ENCODE assay signal across 1 cellular context in the genomic region with DNA sequence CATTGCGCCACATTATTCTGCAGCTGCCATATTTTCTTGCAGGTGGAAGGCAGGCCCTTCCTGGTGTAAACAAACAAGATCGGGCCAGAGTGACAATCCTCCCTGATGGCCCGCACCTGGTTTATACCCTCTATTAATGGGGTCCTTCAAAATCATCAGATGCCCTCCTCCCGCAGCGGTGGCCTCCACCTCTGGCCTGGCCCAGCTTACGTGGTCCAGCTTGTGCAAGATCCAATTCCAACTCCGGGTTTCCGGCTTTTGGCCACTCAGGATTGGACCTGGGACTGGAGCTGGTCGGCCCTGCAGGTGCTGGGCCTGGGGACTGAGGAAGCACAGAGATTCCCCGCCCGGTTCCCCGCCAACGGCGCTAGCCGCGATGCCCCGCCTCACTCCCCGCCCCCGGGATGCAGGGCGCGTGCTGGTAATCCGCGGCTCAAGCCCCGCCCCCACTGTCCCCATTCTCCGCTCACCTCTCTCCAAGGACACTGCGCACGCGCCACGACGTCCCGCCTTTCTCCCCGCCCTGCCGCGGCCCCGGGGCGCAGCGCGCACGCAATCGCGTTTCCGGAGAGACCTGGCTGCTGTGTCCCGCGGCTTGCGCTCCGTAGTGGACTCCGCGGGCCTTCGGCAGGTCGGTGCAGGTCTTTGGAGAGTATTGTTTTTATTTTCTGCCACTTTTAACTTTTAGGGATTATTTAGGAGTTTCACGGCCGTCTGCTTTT.
TF ChIP-seq lines count a peak whose summit lies in the region.

A gene (plus strand): TSS at position 555 of the 722 bp plus-strand sequence. CDS start 1,441 bp downstream, outside the sequence.

TF ChIP-seq in H1, 55 proteins besides CTCF, POLR2A, EP300 and RAD21:
- no peak for TF ChIP-seq RXRA (IDR thresholded peaks at IDR 0.05; ENCODE audit: insufficient read depth, low read depth, low read length)
- peak; percentile 93 for TF ChIP-seq TAF1 (IDR thresholded peaks at IDR 0.05; ENCODE audit: low read depth, low read length)
- no peak for TF ChIP-seq CBX5 (IDR thresholded peaks at IDR 0.05; ENCODE audit: low read depth, low read length)
- TF ChIP-seq SIN3A (conservative IDR thresholded peaks at IDR 0.05 in 1 of 2, IDR thresholded peaks at IDR 0.05 in 1 of 2; ENCODE audit: low read depth in 1 of 2, low read length in 2 of 2) = peak in 1 of 2 experiments; percentile 76; a peak in 1 of 4 replicates
- no peak for TF ChIP-seq SUZ12 (IDR thresholded peaks at IDR 0.05; ENCODE audit: low read length)
- peak; percentile 96 for TF ChIP-seq TCF12 (IDR thresholded peaks at IDR 0.05; ENCODE audit: low read depth, low read length)
- peak; percentile 84 for TF ChIP-seq NRF1 (IDR thresholded peaks at IDR 0.05; ENCODE audit: low read depth, low read length)
- peak; percentile 79 for TF ChIP-seq PHF8 (conservative IDR thresholded peaks at IDR 0.05; ENCODE audit: low read depth, low read length)
- no peak for TF ChIP-seq CHD1 (IDR thresholded peaks at IDR 0.05; ENCODE audit: low read depth, low read length)
- 0 out of 2 replicates have a peak, but pooled peaks have one; percentile 16 for TF ChIP-seq SRF (IDR thresholded peaks at IDR 0.05; ENCODE audit: low read depth, low read length)
- TF ChIP-seq, protein P1, sequence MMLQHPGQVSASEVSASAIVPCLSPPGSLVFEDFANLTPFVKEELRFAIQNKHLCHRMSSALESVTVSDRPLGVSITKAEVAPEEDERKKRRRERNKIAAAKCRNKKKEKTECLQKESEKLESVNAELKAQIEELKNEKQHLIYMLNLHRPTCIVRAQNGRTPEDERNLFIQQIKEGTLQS (IDR thresholded peaks at IDR 0.05; ENCODE audit: insufficient read depth, low read depth, low read length) = no peak
- peak; percentile 72; the same call in 1 of the 2 replicates for TF ChIP-seq SP4 (IDR thresholded peaks at IDR 0.05; ENCODE audit: low read length)
- no peak for TF ChIP-seq YY1 (IDR thresholded peaks at IDR 0.05; ENCODE audit: low read depth, low read length)
- peak; percentile 77 for TF ChIP-seq EGR1 (IDR thresholded peaks at IDR 0.05; ENCODE audit: borderline replicate concordance, low read depth, low read length)
- TF ChIP-seq, protein P2, sequence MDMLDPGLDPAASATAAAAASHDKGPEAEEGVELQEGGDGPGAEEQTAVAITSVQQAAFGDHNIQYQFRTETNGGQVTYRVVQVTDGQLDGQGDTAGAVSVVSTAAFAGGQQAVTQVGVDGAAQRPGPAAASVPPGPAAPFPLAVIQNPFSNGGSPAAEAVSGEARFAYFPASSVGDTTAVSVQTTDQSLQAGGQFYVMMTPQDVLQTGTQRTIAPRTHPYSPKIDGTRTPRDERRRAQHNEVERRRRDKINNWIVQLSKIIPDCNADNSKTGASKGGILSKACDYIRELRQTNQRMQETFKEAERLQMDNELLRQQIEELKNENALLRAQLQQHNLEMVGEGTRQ (IDR thresholded peaks at IDR 0.05; ENCODE audit: low read length) = 0 out of 2 replicates have a peak, but pooled peaks have one; percentile 6
- TF ChIP-seq, protein P3, sequence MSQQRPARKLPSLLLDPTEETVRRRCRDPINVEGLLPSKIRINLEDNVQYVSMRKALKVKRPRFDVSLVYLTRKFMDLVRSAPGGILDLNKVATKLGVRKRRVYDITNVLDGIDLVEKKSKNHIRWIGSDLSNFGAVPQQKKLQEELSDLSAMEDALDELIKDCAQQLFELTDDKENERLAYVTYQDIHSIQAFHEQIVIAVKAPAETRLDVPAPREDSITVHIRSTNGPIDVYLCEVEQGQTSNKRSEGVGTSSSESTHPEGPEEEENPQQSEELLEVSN (IDR thresholded peaks at IDR 0.05) = peak; percentile 83
- TF ChIP-seq, protein P4, sequence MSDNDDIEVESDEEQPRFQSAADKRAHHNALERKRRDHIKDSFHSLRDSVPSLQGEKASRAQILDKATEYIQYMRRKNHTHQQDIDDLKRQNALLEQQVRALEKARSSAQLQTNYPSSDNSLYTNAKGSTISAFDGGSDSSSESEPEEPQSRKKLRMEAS (IDR thresholded peaks at IDR 0.05) = peak; percentile 91
- TF ChIP-seq KDM4A (IDR thresholded peaks at IDR 0.05; ENCODE audit: low read depth, low read length, severe bottlenecking) = peak; percentile 77
- peak; percentile 17 to 62; a peak in 1 of 4 replicates for TF ChIP-seq HDAC2 (IDR thresholded peaks at IDR 0.05; ENCODE audit: borderline replicate concordance in 1 of 2, low read depth in 2 of 2, low read length in 2 of 2)
- 0 out of 2 replicates have a peak, but pooled peaks have one; percentile 52 for TF ChIP-seq CREB1 (IDR thresholded peaks at IDR 0.05)
- peak; percentile 96 for TF ChIP-seq POLR2AphosphoS5 (IDR thresholded peaks at IDR 0.05; ENCODE audit: low read depth, low read length)
- no peak for TF ChIP-seq POU5F1 (IDR thresholded peaks at IDR 0.05; ENCODE audit: low read depth, low read length)
- TF ChIP-seq CEBPB (IDR thresholded peaks at IDR 0.05; ENCODE audit: low read depth, low read length) = peak; percentile 65; the same call in 1 of the 2 replicates
- TF ChIP-seq JUND (IDR thresholded peaks at IDR 0.05; ENCODE audit: low read length) = peak; percentile 89
- peak; percentile 83 for TF ChIP-seq SP1 (IDR thresholded peaks at IDR 0.05; ENCODE audit: low read depth, low read length)
- TF ChIP-seq, protein P5, sequence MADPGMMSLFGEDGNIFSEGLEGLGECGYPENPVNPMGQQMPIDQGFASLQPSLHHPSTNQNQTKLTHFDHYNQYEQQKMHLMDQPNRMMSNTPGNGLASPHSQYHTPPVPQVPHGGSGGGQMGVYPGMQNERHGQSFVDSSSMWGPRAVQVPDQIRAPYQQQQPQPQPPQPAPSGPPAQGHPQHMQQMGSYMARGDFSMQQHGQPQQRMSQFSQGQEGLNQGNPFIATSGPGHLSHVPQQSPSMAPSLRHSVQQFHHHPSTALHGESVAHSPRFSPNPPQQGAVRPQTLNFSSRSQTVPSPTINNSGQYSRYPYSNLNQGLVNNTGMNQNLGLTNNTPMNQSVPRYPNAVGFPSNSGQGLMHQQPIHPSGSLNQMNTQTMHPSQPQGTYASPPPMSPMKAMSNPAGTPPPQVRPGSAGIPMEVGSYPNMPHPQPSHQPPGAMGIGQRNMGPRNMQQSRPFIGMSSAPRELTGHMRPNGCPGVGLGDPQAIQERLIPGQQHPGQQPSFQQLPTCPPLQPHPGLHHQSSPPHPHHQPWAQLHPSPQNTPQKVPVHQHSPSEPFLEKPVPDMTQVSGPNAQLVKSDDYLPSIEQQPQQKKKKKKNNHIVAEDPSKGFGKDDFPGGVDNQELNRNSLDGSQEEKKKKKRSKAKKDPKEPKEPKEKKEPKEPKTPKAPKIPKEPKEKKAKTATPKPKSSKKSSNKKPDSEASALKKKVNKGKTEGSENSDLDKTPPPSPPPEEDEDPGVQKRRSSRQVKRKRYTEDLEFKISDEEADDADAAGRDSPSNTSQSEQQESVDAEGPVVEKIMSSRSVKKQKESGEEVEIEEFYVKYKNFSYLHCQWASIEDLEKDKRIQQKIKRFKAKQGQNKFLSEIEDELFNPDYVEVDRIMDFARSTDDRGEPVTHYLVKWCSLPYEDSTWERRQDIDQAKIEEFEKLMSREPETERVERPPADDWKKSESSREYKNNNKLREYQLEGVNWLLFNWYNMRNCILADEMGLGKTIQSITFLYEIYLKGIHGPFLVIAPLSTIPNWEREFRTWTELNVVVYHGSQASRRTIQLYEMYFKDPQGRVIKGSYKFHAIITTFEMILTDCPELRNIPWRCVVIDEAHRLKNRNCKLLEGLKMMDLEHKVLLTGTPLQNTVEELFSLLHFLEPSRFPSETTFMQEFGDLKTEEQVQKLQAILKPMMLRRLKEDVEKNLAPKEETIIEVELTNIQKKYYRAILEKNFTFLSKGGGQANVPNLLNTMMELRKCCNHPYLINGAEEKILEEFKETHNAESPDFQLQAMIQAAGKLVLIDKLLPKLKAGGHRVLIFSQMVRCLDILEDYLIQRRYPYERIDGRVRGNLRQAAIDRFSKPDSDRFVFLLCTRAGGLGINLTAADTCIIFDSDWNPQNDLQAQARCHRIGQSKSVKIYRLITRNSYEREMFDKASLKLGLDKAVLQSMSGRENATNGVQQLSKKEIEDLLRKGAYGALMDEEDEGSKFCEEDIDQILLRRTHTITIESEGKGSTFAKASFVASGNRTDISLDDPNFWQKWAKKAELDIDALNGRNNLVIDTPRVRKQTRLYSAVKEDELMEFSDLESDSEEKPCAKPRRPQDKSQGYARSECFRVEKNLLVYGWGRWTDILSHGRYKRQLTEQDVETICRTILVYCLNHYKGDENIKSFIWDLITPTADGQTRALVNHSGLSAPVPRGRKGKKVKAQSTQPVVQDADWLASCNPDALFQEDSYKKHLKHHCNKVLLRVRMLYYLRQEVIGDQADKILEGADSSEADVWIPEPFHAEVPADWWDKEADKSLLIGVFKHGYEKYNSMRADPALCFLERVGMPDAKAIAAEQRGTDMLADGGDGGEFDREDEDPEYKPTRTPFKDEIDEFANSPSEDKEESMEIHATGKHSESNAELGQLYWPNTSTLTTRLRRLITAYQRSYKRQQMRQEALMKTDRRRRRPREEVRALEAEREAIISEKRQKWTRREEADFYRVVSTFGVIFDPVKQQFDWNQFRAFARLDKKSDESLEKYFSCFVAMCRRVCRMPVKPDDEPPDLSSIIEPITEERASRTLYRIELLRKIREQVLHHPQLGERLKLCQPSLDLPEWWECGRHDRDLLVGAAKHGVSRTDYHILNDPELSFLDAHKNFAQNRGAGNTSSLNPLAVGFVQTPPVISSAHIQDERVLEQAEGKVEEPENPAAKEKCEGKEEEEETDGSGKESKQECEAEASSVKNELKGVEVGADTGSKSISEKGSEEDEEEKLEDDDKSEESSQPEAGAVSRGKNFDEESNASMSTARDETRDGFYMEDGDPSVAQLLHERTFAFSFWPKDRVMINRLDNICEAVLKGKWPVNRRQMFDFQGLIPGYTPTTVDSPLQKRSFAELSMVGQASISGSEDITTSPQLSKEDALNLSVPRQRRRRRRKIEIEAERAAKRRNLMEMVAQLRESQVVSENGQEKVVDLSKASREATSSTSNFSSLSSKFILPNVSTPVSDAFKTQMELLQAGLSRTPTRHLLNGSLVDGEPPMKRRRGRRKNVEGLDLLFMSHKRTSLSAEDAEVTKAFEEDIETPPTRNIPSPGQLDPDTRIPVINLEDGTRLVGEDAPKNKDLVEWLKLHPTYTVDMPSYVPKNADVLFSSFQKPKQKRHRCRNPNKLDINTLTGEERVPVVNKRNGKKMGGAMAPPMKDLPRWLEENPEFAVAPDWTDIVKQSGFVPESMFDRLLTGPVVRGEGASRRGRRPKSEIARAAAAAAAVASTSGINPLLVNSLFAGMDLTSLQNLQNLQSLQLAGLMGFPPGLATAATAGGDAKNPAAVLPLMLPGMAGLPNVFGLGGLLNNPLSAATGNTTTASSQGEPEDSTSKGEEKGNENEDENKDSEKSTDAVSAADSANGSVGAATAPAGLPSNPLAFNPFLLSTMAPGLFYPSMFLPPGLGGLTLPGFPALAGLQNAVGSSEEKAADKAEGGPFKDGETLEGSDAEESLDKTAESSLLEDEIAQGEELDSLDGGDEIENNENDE (IDR thresholded peaks at IDR 0.05; ENCODE audit: insufficient replicate concordance, low read length) = no peak
- 0 out of 2 replicates have a peak, but pooled peaks have one; percentile 5 for TF ChIP-seq KDM1A (IDR thresholded peaks at IDR 0.05; ENCODE audit: borderline replicate concordance, low read length)
- peak; percentile 10 for TF ChIP-seq TAF7 (optimal IDR thresholded peaks at IDR 0.05; ENCODE audit: borderline replicate concordance, low read depth, low read length)
- TF ChIP-seq ASH2L (IDR thresholded peaks at IDR 0.05; ENCODE audit: low read length) = peak; percentile 81
- TF ChIP-seq RBBP5 (IDR thresholded peaks at IDR 0.05; ENCODE audit: borderline replicate concordance, low read depth, low read length) = peak; percentile 61; the same call in 1 of the 2 replicates
- TF ChIP-seq TBP (IDR thresholded peaks at IDR 0.05; ENCODE audit: low read depth, low read length) = peak; percentile 79
- TF ChIP-seq CTBP2 (IDR thresholded peaks at IDR 0.05; ENCODE audit: borderline replicate concordance, insufficient read depth, insufficient read length, low read length) = no peak
- TF ChIP-seq GTF2F1 (IDR thresholded peaks at IDR 0.05; ENCODE audit: borderline replicate concordance, low read depth, low read length) = peak; percentile 44; the same call in 1 of the 2 replicates
